9 cellular contexts compared by ENCODE assay signal in genomic region chr3:4722103-4722502, GRCh38.
A peak's percentile ranks its signal among the peaks of the same experiment; 100 is the strongest.
DNase-seq lines count a peak whose midpoint lies in the region; ATAC-seq and TF ChIP-seq lines count a peak whose summit lies in the region.
"Had no signal": no experiment of that assay in that cellular context is flagged by ENCODE, and none has a peak within 500 bp of the region (broad histone marks: within the 10 kb centered on the region; RNA-seq: fewer than 3 reads in every experiment).

No MANE protein-coding gene starts in this region.

- POLR2A ChIA-PET in naive thymus-derived CD8-positive, alpha-beta T cell (lab: Charles Lee), result no interaction called here

- H3K36me3 ChIP-seq in BE2C (no peaks in the 10 kb centered on the region; the same call in 1 of the 2 replicates), parathyroid adenoma (ENCODE audit: control insufficient read depth, insufficient read depth, low read length) (no peaks in the 10 kb centered on the region)
- H3K36me3 ChIP-seq: neutrophil had no signal

- H3K79me2 ChIP-seq in parathyroid adenoma, result no peaks in the 10 kb centered on the region

- no peak overlapping the region for H3K4me3 Mint-ChIP-seq in naive thymus-derived CD8-positive, alpha-beta T cell

- H3K4me1 ChIP-seq in BE2C, result no peaks in the 10 kb centered on the region
- H3K4me1 ChIP-seq in parathyroid adenoma, result peaks cover 46% of the 10 kb centered on the region

- no peak overlapping the region for H2AFZ ChIP-seq in parathyroid adenoma

- H3K4me1 Mint-ChIP-seq in naive thymus-derived CD8-positive, alpha-beta T cell, result peaks cover 0 to 15% (median 9%) of the 10 kb centered on the region in 4 donors

- H3K4me3 ChIP-seq in BE2C (ENCODE audit: low read depth, low read length) (no peak overlapping the region), LNCaP clone FGC (ENCODE audit: low read depth, low read length) (no peak overlapping the region), fibroblast of mammary gland (ENCODE audit: control insufficient read depth, low read depth, low read length) (no peak overlapping the region), parathyroid adenoma (ENCODE audit: low read depth, low read length) (no peak overlapping the region)

- H3K27me3 ChIP-seq in BE2C, result no peaks in the 10 kb centered on the region
- H3K27me3 ChIP-seq in parathyroid adenoma (ENCODE audit: control insufficient read depth, insufficient read depth, low read length), result no peaks in the 10 kb centered on the region
- H3K27me3 ChIP-seq: neutrophil had no signal

- H3K27ac ChIP-seq in parathyroid adenoma, result peak overlapping the region; percentile 88
- H3K27ac ChIP-seq: neutrophil had no signal

- no peaks in the 10 kb centered on the region for H3K9me3 Mint-ChIP-seq in naive thymus-derived CD8-positive, alpha-beta T cell

- no peak overlapping the region for H3K4me2 ChIP-seq in parathyroid adenoma (ENCODE audit: low read length)

- no peaks in the 10 kb centered on the region for H3K9me3 ChIP-seq in BE2C
- no peaks in the 10 kb centered on the region for H3K9me3 ChIP-seq in parathyroid adenoma (ENCODE audit: control insufficient read depth, low read length)
- H3K9me3 ChIP-seq: neutrophil had no signal

- DNase-seq in BE2C (no peak), LNCaP clone FGC (ENCODE audit: low read depth) (no peak), UCSD-AML1 (lab: John Stamatoyannopoulos, UW; ENCODE audit: unreplicated experiment) (peak; percentile 32), fibroblast of mammary gland (ENCODE audit: low read depth) (peak; percentile 85), mesenteric fat pad (ENCODE audit: low spot score) (no peak)
- no peak for DNase-seq in naive thymus-derived CD8-positive, alpha-beta T cell

- H3K36me3 Mint-ChIP-seq in naive thymus-derived CD8-positive, alpha-beta T cell, result peaks cover 0 to 54% (median 2%) of the 10 kb centered on the region in 3 donors

- H3K9ac ChIP-seq in parathyroid adenoma, result no peak overlapping the region

- H3K27ac Mint-ChIP-seq in naive thymus-derived CD8-positive, alpha-beta T cell, result peak overlapping the region in 3 of 10 donors; percentile 19 to 65 (median 41)

- ATAC-seq in GM18870 (IDR thresholded peaks at IDR 0.05; ENCODE audit: unreplicated experiment), result peak; percentile 74
- ATAC-seq in naive thymus-derived CD8-positive, alpha-beta T cell, result no peak

- H3K27me3 Mint-ChIP-seq in naive thymus-derived CD8-positive, alpha-beta T cell, result no peaks in the 10 kb centered on the region

- TF ChIP-seq CTCF in BE2C (IDR thresholded peaks at IDR 0.05; ENCODE audit: low read depth, low read length) (peak; percentile 25; the same call in 1 of the 2 replicates), LNCaP clone FGC (IDR thresholded peaks at IDR 0.05; ENCODE audit: control insufficient read depth, extremely low read depth, insufficient read depth) (peak; percentile 73), fibroblast of mammary gland (conservative IDR thresholded peaks at IDR 0.05; ENCODE audit: control insufficient read depth, insufficient read depth, low read depth, low read length) (peak; percentile 67), parathyroid adenoma (IDR thresholded peaks at IDR 0.05) (peak; percentile 57)

Comparison
In these comparisons a context has a peak if more than half of its experiments do, and no peak if none do; other contexts are left out.
1. DNase-seq: peak in UCSD-AML1 (single experiment) and fibroblast of mammary gland (single experiment); none in BE2C (single experiment), LNCaP clone FGC (single experiment), naive thymus-derived CD8-positive, alpha-beta T cell (0 of 10) and mesenteric fat pad (single experiment).
2. Peak in every context shown above with its lines, with median percentiles within 50 percentile points of each other: CTCF ChIP-seq.